In genomic region chr18:12283666-12284065, GRCh38 we compare ENCODE assay signal across 1 cellular context.
TF ChIP-seq lines count a peak whose summit lies in the region.

No MANE protein-coding gene starts in this region.

TF ChIP-seq in IMR-90, 13 proteins besides CTCF, POLR2A, EP300 and RAD21 (continued from another document):
- no peak for TF ChIP-seq BHLHE40 (IDR thresholded peaks at IDR 0.05; ENCODE audit: low read depth, low read length)
- TF ChIP-seq RFX5 (IDR thresholded peaks at IDR 0.05; ENCODE audit: low read depth, low read length): no peak
- no peak for TF ChIP-seq RCOR1 (IDR thresholded peaks at IDR 0.05; ENCODE audit: insufficient replicate concordance, low read length)
- no peak for TF ChIP-seq CEBPB (IDR thresholded peaks at IDR 0.05; ENCODE audit: low read depth, low read length)
- no peak for TF ChIP-seq ELK1 (IDR thresholded peaks at IDR 0.05; ENCODE audit: borderline replicate concordance, low read depth, low read length)
- no peak for TF ChIP-seq MXI1 (IDR thresholded peaks at IDR 0.05; ENCODE audit: borderline replicate concordance, low read depth, low read length)
- no peak for TF ChIP-seq USF2 (IDR thresholded peaks at IDR 0.05; ENCODE audit: low read depth, low read length)
- no peak for TF ChIP-seq MAZ (IDR thresholded peaks at IDR 0.05; ENCODE audit: borderline replicate concordance, low read depth, low read length)
